ENCODE assay signal across 1 cellular context in the genomic region with DNA sequence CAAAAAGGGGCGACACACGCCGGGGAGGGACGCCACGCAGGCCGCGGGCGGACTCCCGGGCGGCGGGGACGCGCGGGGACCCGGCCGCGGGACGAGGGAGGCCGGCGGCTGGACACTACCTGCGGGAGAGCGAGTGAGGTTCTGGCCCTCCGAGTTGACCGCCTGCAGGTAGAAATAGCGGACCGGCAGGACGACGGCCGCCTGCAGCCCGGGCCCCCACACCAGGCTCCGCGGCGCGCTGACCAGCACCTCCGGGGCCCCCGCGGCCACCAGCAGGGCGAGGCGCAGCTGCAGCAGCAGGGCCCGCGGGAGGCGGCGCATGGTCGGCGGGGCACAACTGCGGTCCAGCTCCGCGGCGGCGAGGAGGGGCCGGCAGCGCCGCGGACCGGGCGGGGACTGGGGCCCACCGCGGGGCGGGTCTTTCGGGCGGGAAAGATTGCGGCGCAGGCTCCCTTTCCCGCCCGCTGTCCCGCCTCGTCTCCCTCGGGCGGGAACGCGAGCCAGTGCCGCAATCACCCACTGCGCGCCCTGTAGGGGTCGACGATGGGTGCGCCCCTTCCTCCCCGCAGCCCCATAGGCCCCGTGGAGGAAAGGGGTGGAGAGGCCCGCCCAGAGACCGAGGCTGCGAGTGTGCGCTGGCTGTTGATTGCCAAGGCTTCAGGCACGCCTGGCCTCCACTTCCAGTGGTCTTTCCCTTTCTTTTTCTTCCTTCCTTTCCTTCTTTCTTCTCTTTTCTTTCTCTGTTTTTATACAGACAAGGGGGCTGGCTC.
TF ChIP-seq lines count a peak whose summit lies in the region.

A gene with protein sequence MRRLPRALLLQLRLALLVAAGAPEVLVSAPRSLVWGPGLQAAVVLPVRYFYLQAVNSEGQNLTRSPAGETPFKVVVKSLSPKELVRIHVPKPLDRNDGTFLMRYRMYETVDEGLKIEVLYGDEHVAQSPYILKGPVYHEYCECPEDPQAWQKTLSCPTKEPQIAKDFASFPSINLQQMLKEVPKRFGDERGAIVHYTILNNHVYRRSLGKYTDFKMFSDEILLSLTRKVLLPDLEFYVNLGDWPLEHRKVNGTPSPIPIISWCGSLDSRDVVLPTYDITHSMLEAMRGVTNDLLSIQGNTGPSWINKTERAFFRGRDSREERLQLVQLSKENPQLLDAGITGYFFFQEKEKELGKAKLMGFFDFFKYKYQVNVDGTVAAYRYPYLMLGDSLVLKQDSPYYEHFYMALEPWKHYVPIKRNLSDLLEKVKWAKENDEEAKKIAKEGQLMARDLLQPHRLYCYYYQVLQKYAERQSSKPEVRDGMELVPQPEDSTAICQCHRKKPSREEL (minus strand): TSS at position 339 of the 770 bp plus-strand sequence. CDS start 18 bp downstream, at position 321.

TF ChIP-seq in H1, 55 proteins besides CTCF, POLR2A, EP300 and RAD21 (continued from another document):
- TF ChIP-seq TBP (IDR thresholded peaks at IDR 0.05; ENCODE audit: low read depth, low read length) (0 out of 2 replicates have a peak, but pooled peaks have one; percentile 25), FOSL1 (IDR thresholded peaks at IDR 0.05; ENCODE audit: insufficient read depth, low read depth, low read length) (no peak), TEAD4 (IDR thresholded peaks at IDR 0.05; ENCODE audit: low read depth, low read length) (no peak), YY1 (IDR thresholded peaks at IDR 0.05; ENCODE audit: low read depth, low read length) (no peak), CEBPB (IDR thresholded peaks at IDR 0.05; ENCODE audit: low read depth, low read length) (no peak), KDM4A (IDR thresholded peaks at IDR 0.05; ENCODE audit: low read depth, low read length, severe bottlenecking) (peak; percentile 68), TAF1 (IDR thresholded peaks at IDR 0.05; ENCODE audit: low read depth, low read length) (peak; percentile 68), PHF8 (conservative IDR thresholded peaks at IDR 0.05; ENCODE audit: low read depth, low read length) (0 out of 2 replicates have a peak, but pooled peaks have one; percentile 47), SUZ12 (IDR thresholded peaks at IDR 0.05; ENCODE audit: low read length) (no peak), JUND (IDR thresholded peaks at IDR 0.05; ENCODE audit: low read length) (no peak), TAF7 (optimal IDR thresholded peaks at IDR 0.05; ENCODE audit: borderline replicate concordance, low read depth, low read length) (peak; percentile 8)
- TF ChIP-seq, protein P1, sequence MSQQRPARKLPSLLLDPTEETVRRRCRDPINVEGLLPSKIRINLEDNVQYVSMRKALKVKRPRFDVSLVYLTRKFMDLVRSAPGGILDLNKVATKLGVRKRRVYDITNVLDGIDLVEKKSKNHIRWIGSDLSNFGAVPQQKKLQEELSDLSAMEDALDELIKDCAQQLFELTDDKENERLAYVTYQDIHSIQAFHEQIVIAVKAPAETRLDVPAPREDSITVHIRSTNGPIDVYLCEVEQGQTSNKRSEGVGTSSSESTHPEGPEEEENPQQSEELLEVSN (IDR thresholded peaks at IDR 0.05), result peak; percentile 99
